Comparison of ENCODE assay signal across 8 cellular contexts in the genomic region with DNA sequence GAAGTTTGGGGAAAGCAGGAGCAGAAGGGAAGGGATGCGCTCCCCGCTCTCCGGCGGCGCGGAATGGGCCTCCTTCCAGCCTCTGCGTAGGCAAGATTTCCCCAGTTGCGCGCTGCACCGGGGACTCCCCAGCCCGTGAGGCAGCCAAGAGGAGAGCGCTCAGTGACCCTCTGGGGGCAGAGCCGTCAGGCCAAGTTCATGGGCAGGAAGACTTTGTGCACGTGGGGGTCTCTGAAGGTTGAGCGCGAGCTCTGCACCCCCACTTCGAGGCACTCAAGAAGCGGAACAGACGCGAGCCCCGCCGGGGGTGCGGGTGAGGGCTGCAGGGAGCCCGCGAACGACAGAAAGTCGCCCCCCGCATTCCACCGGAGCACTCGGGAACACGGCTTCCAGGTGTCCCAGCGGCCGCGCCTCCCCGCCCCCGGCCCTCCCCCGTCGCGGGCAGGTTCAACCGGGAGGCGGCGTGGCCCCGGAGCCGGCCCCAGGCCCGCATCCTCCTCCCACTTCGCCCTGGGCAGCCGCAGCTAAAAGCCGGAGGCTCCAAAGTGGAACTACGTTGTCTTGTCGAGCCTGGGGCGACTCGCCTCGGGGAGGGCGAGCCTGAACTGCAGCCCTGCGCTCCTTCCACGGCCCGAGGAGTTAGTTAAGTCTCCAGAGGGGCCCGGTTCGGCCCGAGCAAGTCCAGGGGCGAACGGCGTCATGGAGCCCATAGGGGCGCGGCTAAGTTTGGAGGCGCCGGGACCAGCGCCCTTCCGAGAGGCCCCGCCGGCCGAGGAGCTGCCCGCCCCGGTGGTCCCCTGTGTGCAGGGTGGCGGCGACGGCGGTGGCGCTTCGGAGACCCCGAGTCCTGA. TPM values are rescaled to one million over a fixed set of nuclear protein-coding genes. Genes with fewer than 3 reads are reported as not detected.
A peak's percentile ranks its signal among the peaks of the same experiment; 100 is the strongest.
DNase-seq lines count a peak whose midpoint lies in the region; FAIRE-seq and TF ChIP-seq lines count a peak whose summit lies in the region.

A gene (plus strand): TSS at position 555 of the 851 bp plus-strand sequence. CDS start 145 bp downstream, at position 700.

- no peak for TF ChIP-seq POLR2A in H54 (IDR thresholded peaks at IDR 0.05; ENCODE audit: low read depth, low read length)

- FAIRE-seq in H54 (lab: Jason Lieb, UNC), result no peak

- DNase-seq in GM12864 (ENCODE audit: low read depth) (no peak), H54 (ENCODE audit: insufficient read length, low spot score) (peak; percentile 44), NCI-H1105 (lab: John Stamatoyannopoulos, UW) (peak; percentile 17), astrocyte of the cerebellum (ENCODE audit: low read depth) (no peak), HT-29 (ENCODE audit: low spot score) (no peak), ecto neural progenitor cell (ENCODE audit: low spot score) (no peak)

- H3K9me3 ChIP-seq in iPS-18c (ENCODE audit: control insufficient read depth, insufficient read depth, low read length) (peaks cover 4% of the 10 kb centered on the region), skeletal muscle satellite cell (replicated peaks; ENCODE audit: low read length) (no peaks in the 10 kb centered on the region)

- H3K9ac ChIP-seq in skeletal muscle satellite cell (ENCODE audit: low read depth, low read length), result peak within 1 kb of the TSS; percentile 76

- peak within 1 kb of the TSS; percentile 95 for H3K4me2 ChIP-seq in skeletal muscle satellite cell (ENCODE audit: low read length)

- in situ Hi-C loops in astrocyte of the cerebellum (cut with HindIII; ENCODE audit: low sequenced_read_pairs), result no loop called here

- H3K27me3 ChIP-seq in skeletal muscle satellite cell (ENCODE audit: control insufficient read depth, insufficient read depth, low read length), result peaks cover 20% of the 10 kb centered on the region

- H3K4me3 ChIP-seq in GM12864 (ENCODE audit: low read depth, low read length) (peak within 1 kb of the TSS; percentile 64), astrocyte of the cerebellum (ENCODE audit: low read depth, low read length) (peak within 1 kb of the TSS; percentile 47), iPS-18c (ENCODE audit: insufficient read depth, low read depth, low read length) (peak within 1 kb of the TSS; percentile 67), skeletal muscle satellite cell (ENCODE audit: low read length) (peak within 1 kb of the TSS; percentile 79)

- peaks cover 34% of the 10 kb centered on the region for H3K4me1 ChIP-seq in skeletal muscle satellite cell (ENCODE audit: control insufficient read depth, insufficient read depth, low read length)

- TF ChIP-seq CTCF in GM12864 (IDR thresholded peaks at IDR 0.05; ENCODE audit: low read depth, low read length, missing control alignments) (no peak), astrocyte of the cerebellum (IDR thresholded peaks at IDR 0.05; ENCODE audit: low read depth, low read length, missing control alignments) (no peak)

- H3K36me3 ChIP-seq in skeletal muscle satellite cell (ENCODE audit: insufficient read depth, low read length), result no peaks in the 10 kb centered on the region

RNA-seq across cellular contexts. Expression of the gene that starts here (rescaled TPM):
- total RNA-seq in skeletal muscle satellite cell (2012; rRNA removed), result 0.76 and 1.3 TPM in 2 replicates
- total RNA-seq in HT-29 (2014; rRNA removed; shearing (Covaris generic)), result 0.03 TPM in 1 of 2 replicates, not detected in the other

Comparison
In these comparisons a context has a peak if more than half of its experiments do, and no peak if none do; other contexts are left out.
1. DNase-seq: peak in H54 (single experiment) and NCI-H1105 (single experiment); none in GM12864 (single experiment), astrocyte of the cerebellum (single experiment), HT-29 (single experiment) and ecto neural progenitor cell (single experiment).
2. Peak in every context shown above with its lines, with median percentiles within 50 percentile points of each other: H3K4me3 ChIP-seq.